Comparison of ENCODE assay signal across 24 cellular contexts in the genomic region with DNA sequence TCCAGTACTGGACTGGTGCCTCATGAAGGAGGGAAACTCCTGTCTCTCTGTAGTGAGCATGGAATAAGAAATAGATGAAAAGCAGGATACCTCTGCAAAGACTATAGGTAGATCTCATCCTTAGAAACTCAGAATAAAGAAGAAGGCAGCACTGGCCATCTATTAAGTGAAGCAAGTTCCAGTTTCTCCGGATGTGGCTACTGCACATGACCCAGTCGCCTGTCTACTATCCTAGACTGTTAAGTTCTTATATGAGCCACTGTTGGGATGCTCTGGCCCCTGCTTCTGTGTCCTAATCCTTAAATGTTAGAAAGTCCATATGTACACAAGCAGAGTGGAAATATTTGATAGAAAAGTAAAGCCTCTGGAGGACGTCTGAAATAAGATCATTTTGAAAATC. TPM values are rescaled to one million over a fixed set of nuclear protein-coding genes. Genes with fewer than 3 reads are reported as not detected.
DNase-seq lines count a peak whose midpoint lies in the region; ATAC-seq and TF ChIP-seq lines count a peak whose summit lies in the region.
"Had no signal": no experiment of that assay in that cellular context is flagged by ENCODE, and none has a peak within 500 bp of the region (broad histone marks: within the 10 kb centered on the region; RNA-seq: fewer than 3 reads in every experiment).

No MANE protein-coding gene starts in this region.

- H4K20me1 ChIP-seq in mammary epithelial cell (ENCODE audit: insufficient read depth, low read length), result no peaks in the 10 kb centered on the region
- no peaks in the 10 kb centered on the region for H4K20me1 ChIP-seq in PC-9 (ENCODE audit: insufficient read depth)

- H3K79me2 ChIP-seq in mammary epithelial cell (ENCODE audit: insufficient read depth, low read length) (no peaks in the 10 kb centered on the region), PC-9 (ENCODE audit: low read depth) (no peaks in the 10 kb centered on the region)
- H3K79me2 ChIP-seq: hepatocyte had no signal

- DNase-seq in mammary epithelial cell (no peak), breast epithelium (ENCODE audit: low spot score in 2 of 2) (no peak), PC-9 (no peak), SJCRH30 (no peak)
- DNase-seq in activated naive CD8-positive, alpha-beta T cell treated with anti-CD3 and anti-CD28 coated beads, Interleukin-2, amount 50 U/mL, for 24 hours, result no peak
- no peak for DNase-seq in stimulated activated naive CD8-positive, alpha-beta T cell treated with anti-CD3 and anti-CD28 coated beads, Interleukin-15, amount 100 ng/mL, for 72 hours
- DNase-seq: caudate nucleus, DMS79, foreskin keratinocyte, left ventricle myocardium superior, NCI-H1930, NCI-H226, nucleus accumbens, small intestine, stomach, upper lobe of left lung had no signal

- H3K27ac Mint-ChIP-seq in activated naive CD8-positive, alpha-beta T cell treated with anti-CD3 and anti-CD28 coated beads, Interleukin-2, amount 50 U/mL, for 24 hours, result peak overlapping the region; percentile 99
- peak overlapping the region in 1 of 2 donors; percentile 75 for H3K27ac Mint-ChIP-seq in stimulated activated naive CD8-positive, alpha-beta T cell treated with anti-CD3 and anti-CD28 coated beads, Interleukin-15, amount 100 ng/mL, for 72 hours

- TF ChIP-seq CTCF in mammary epithelial cell (conservative IDR thresholded peaks at IDR 0.05 in 1 of 2, IDR thresholded peaks at IDR 0.05 in 1 of 2; ENCODE audit: extremely low read depth in 1 of 2, insufficient read depth in 1 of 2, low read depth in 1 of 2, low read length in 2 of 2) (no peak), breast epithelium (IDR thresholded peaks at IDR 0.05) (no peak), PC-9 (conservative IDR thresholded peaks at IDR 0.05) (no peak)

- CTCF ChIA-PET in mammary epithelial cell (lab: Charles Lee; ENCODE audit: low non-redundant PET) (no interaction called here), PC-9 (lab: Charles Lee) (no interaction called here)

- H3K4me2 ChIP-seq in mammary epithelial cell (ENCODE audit: insufficient read depth, low read depth, low read length), result no peak overlapping the region
- no peak overlapping the region for H3K4me2 ChIP-seq in PC-9
- H3K4me2 ChIP-seq: hepatocyte had no signal

- H3K36me3 ChIP-seq in mammary epithelial cell (ENCODE audit: insufficient read depth, low read length) (no peaks in the 10 kb centered on the region), breast epithelium (no peaks in the 10 kb centered on the region), PC-9 (ENCODE audit: low read depth) (no peaks in the 10 kb centered on the region), SJCRH30 (no peaks in the 10 kb centered on the region)
- H3K36me3 ChIP-seq: stomach, upper lobe of left lung had no signal

- no peak overlapping the region for H3K9ac ChIP-seq in mammary epithelial cell (ENCODE audit: insufficient read depth, low read length)

- dilution Hi-C loops in mammary epithelial cell (cut with HindIII; ENCODE audit: low sequenced_read_pairs), result no loop called here

- intact Hi-C loops in mammary epithelial cell (cut with micrococcal nuclease), result no loop called here
- intact Hi-C loops in breast epithelium (cut with DNase I; ENCODE audit: low total_unique reads), result no loop called here
- intact Hi-C loops in PC-9 (cut with micrococcal nuclease; ENCODE audit: unreplicated experiment), result no loop called here

- H3K4me3 ChIP-seq in mammary epithelial cell (replicated peaks in 1 of 3; ENCODE audit: insufficient read depth in 1 of 3, low read depth in 2 of 3, low read length in 3 of 3), result no peak overlapping the region
- no peak overlapping the region for H3K4me3 ChIP-seq in breast epithelium
- H3K4me3 ChIP-seq in PC-9, result no peak overlapping the region
- no peak overlapping the region for H3K4me3 ChIP-seq in SJCRH30
- H3K4me3 ChIP-seq: GM12878, hepatocyte, SK-N-MC, stomach had no signal

- H3K4me3 Mint-ChIP-seq in activated naive CD8-positive, alpha-beta T cell treated with anti-CD3 and anti-CD28 coated beads, Interleukin-2, amount 50 U/mL, for 24 hours, result peak overlapping the region; percentile 87
- H3K4me3 Mint-ChIP-seq in stimulated activated naive CD8-positive, alpha-beta T cell treated with anti-CD3 and anti-CD28 coated beads, Interleukin-15, amount 100 ng/mL, for 72 hours, result peak overlapping the region; percentile 39 to 76

- H3K4me1 ChIP-seq in mammary epithelial cell (ENCODE audit: insufficient read depth, low read length) (peaks cover 25% of the 10 kb centered on the region), breast epithelium (no peaks in the 10 kb centered on the region), PC-9 (replicated peaks; ENCODE audit: insufficient read depth) (peaks cover 6% of the 10 kb centered on the region), SJCRH30 (no peaks in the 10 kb centered on the region)
- H3K4me1 ChIP-seq: foreskin keratinocyte, stomach had no signal

- H3F3A ChIP-seq in PC-9 (ENCODE audit: insufficient read depth, low read depth), result no peaks in the 10 kb centered on the region

- peak overlapping the region; percentile 14 for H2AFZ ChIP-seq in mammary epithelial cell (ENCODE audit: low read depth, low read length)
- H2AFZ ChIP-seq in PC-9, result 0 out of 2 replicates have a peak overlapping the region, but pooled peaks have one; percentile 14
- H2AFZ ChIP-seq: hepatocyte had no signal

- H3K9me3 Mint-ChIP-seq in activated naive CD8-positive, alpha-beta T cell treated with anti-CD3 and anti-CD28 coated beads, Interleukin-2, amount 50 U/mL, for 24 hours, result peaks cover 4% of the 10 kb centered on the region
- H3K9me3 Mint-ChIP-seq in stimulated activated naive CD8-positive, alpha-beta T cell treated with anti-CD3 and anti-CD28 coated beads, Interleukin-15, amount 100 ng/mL, for 72 hours, result peaks cover 5 to 7% of the 10 kb centered on the region in 2 donors

- no peak for TF ChIP-seq POLR2A in breast epithelium (IDR thresholded peaks at IDR 0.05)

- in situ Hi-C loops in mammary epithelial cell (cut with MboI; ENCODE audit: low sequenced_read_pairs in 2 of 2), result no loop called here

- H3K27me3 Mint-ChIP-seq in activated naive CD8-positive, alpha-beta T cell treated with anti-CD3 and anti-CD28 coated beads, Interleukin-2, amount 50 U/mL, for 24 hours, result peaks cover 2% of the 10 kb centered on the region
- peaks cover 38% of the 10 kb centered on the region for H3K27me3 Mint-ChIP-seq in stimulated activated naive CD8-positive, alpha-beta T cell treated with anti-CD3 and anti-CD28 coated beads, Interleukin-15, amount 100 ng/mL, for 72 hours

- H3K9me3 ChIP-seq in mammary epithelial cell (replicated peaks; ENCODE audit: insufficient read depth, low read length), result no peaks in the 10 kb centered on the region
- no peaks in the 10 kb centered on the region for H3K9me3 ChIP-seq in breast epithelium
- no peaks in the 10 kb centered on the region; the same call in 1 of the 2 replicates for H3K9me3 ChIP-seq in PC-9 (ENCODE audit: insufficient read depth, low read depth)
- no peaks in the 10 kb centered on the region for H3K9me3 ChIP-seq in SJCRH30 (replicated peaks)
- H3K9me3 ChIP-seq: stomach, upper lobe of left lung had no signal

- no peaks in the 10 kb centered on the region for H3K9me2 ChIP-seq in PC-9 (ENCODE audit: insufficient read depth)

- WGBS in mammary epithelial cell (ENCODE audit: low coverage, missing lambda C conversion rate), result 76% methylated on average over 3 of the region's 3 CpGs

- H3K27me3 ChIP-seq in mammary epithelial cell (ENCODE audit: insufficient read depth, low read length) (no peaks in the 10 kb centered on the region), breast epithelium (no peaks in the 10 kb centered on the region), PC-9 (ENCODE audit: insufficient read depth, low read depth) (no peaks in the 10 kb centered on the region), SJCRH30 (no peaks in the 10 kb centered on the region)
- H3K27me3 ChIP-seq: foreskin keratinocyte, hepatocyte, stomach, upper lobe of left lung had no signal

- no TSS peak for BruUV-seq in mammary epithelial cell (replicated peaks; lab: Mats Ljungman, UMichigan)
- BruUV-seq in PC-9 (replicated peaks; lab: Mats Ljungman, UMichigan), result no TSS peak

- POLR2A ChIA-PET in PC-9 (lab: Charles Lee; ENCODE audit: unreplicated experiment), result no interaction called here

- H3K4me1 Mint-ChIP-seq in activated naive CD8-positive, alpha-beta T cell treated with anti-CD3 and anti-CD28 coated beads, Interleukin-2, amount 50 U/mL, for 24 hours, result peaks cover 73% of the 10 kb centered on the region
- H3K4me1 Mint-ChIP-seq in stimulated activated naive CD8-positive, alpha-beta T cell treated with anti-CD3 and anti-CD28 coated beads, Interleukin-15, amount 100 ng/mL, for 72 hours, result peaks cover 72% of the 10 kb centered on the region

- no peak for ATAC-seq in activated naive CD8-positive, alpha-beta T cell treated with anti-CD3 and anti-CD28 coated beads, Interleukin-2, amount 50 U/mL, for 24 hours
- ATAC-seq in stimulated activated naive CD8-positive, alpha-beta T cell treated with anti-CD3 and anti-CD28 coated beads, Interleukin-15, amount 100 ng/mL, for 72 hours, result no peak
- ATAC-seq in GM18870 (IDR thresholded peaks at IDR 0.05; ENCODE audit: unreplicated experiment) (no peak), HG02938 (IDR thresholded peaks at IDR 0.05; ENCODE audit: unreplicated experiment) (no peak)
- ATAC-seq: foreskin keratinocyte, GM12878, left ventricle myocardium superior had no signal

- peaks cover 68% of the 10 kb centered on the region for H3K36me3 Mint-ChIP-seq in activated naive CD8-positive, alpha-beta T cell treated with anti-CD3 and anti-CD28 coated beads, Interleukin-2, amount 50 U/mL, for 24 hours (ENCODE audit: low read depth)

- H3K27ac ChIP-seq in mammary epithelial cell (ENCODE audit: insufficient read depth, low read depth, low read length) (no peak overlapping the region), breast epithelium (no peak overlapping the region), PC-9 (no peak overlapping the region), SJCRH30 (no peak overlapping the region)
- H3K27ac ChIP-seq: foreskin keratinocyte, hepatocyte, SK-N-MC, upper lobe of left lung had no signal

RNA-seq across cellular contexts. Expression of gene FASLG, which starts 2.2 kb away (rescaled TPM):
- total RNA-seq in mammary epithelial cell (not detected), breast epithelium (under 1 TPM in 1 of 3 donors, not detected in 2; 0.44 TPM), PC-9 (2021) (not detected in 2 replicates)
- polyA plus RNA-seq in mammary epithelial cell, result not detected
- not detected for polyA minus RNA-seq in mammary epithelial cell
- not detected in 2 replicates for total RNA-seq in SJCRH30 (2014; rRNA removed; shearing (Covaris generic))
- total RNA-seq: dermis microvascular lymphatic vessel endothelial cell, foreskin keratinocyte, H1, hepatocyte, RPMI7951, stomach had no signal
- polyA plus RNA-seq: foreskin keratinocyte, H1, hepatocyte had no signal
